Comparison of ENCODE assay signal across 29 cellular contexts in genomic region chr9:28363180-28363579, GRCh38.
"Had no signal": no experiment of that assay in that cellular context is flagged by ENCODE, and none has a peak within 500 bp of the region (broad histone marks: within the 10 kb centered on the region; RNA-seq: fewer than 3 reads in every experiment).

No MANE protein-coding gene starts in this region.

- DNase-seq: activated CD4-positive, alpha-beta memory T cell treated with anti-CD3 and anti-CD28 coated beads for 36 hours; activated CD4-positive, alpha-beta T cell treated with anti-CD3 and anti-CD28 coated beads for 36 hours; activated CD4-positive, alpha-beta T cell treated with anti-CD3 and anti-CD28 coated beads, Interleukin-2, amount 10 ng/mL, durations not matched to agents 24 days and 14 days; activated CD4-positive, CD25-positive, alpha-beta regulatory T cell; activated CD4-positive, CD25-positive, alpha-beta regulatory T cell treated with anti-CD3 and anti-CD28 coated beads, Interleukin-2, amount 50 U/mL, for 72 hours; activated CD8-positive, alpha-beta memory T cell treated with anti-CD3 and anti-CD28 coated beads, Interleukin-2, amount 10 ng/mL, durations not matched to agents 7 days and 5 days; activated CD8-positive, alpha-beta memory T cell treated with anti-CD3 and anti-CD28 coated beads, Interleukin-2, amount 50 U/mL, for 4 hours; activated CD8-positive, alpha-beta T cell treated with anti-CD3 and anti-CD28 coated beads, Interleukin-2, amount 10 ng/mL, durations not matched to agents 7 days and 5 days; activated effector memory CD4-positive, alpha-beta T cell treated with anti-CD3 and anti-CD28 coated beads, Interleukin-2, amount 50 U/mL, for 16 hours; activated naive CD4-positive, alpha-beta T cell treated with anti-CD3 and anti-CD28 coated beads for 36 hours; activated naive CD8-positive, alpha-beta T cell treated with anti-CD3 and anti-CD28 coated beads for 36 hours; activated naive CD8-positive, alpha-beta T cell treated with anti-CD3 and anti-CD28 coated beads, Interleukin-2, amount 50 U/mL, for 24 hours; activated T-cell treated with anti-CD3 and anti-CD28 coated beads, Interleukin-2, amount 50 U/mL, for 1 hour; activated T-cell treated with anti-CD3 and anti-CD28 coated beads, Interleukin-2, amount 50 U/mL, for 48 hours; adrenal gland; amygdala; central memory CD4-positive, alpha-beta T cell; cerebellar nuclear complex; colonic mucosa; effector CD8-positive, alpha-beta T cell; esophagus squamous epithelium; foreskin melanocyte; heart right ventricle; T-helper 2 cell had no signal

- H3K27me3 Mint-ChIP-seq: activated CD4-positive, alpha-beta memory T cell treated with anti-CD3 and anti-CD28 coated beads for 36 hours; activated CD4-positive, alpha-beta T cell treated with anti-CD3 and anti-CD28 coated beads for 36 hours; activated CD4-positive, alpha-beta T cell treated with anti-CD3 and anti-CD28 coated beads, Interleukin-2, amount 10 ng/mL, durations not matched to agents 24 days and 14 days; activated CD8-positive, alpha-beta memory T cell treated with anti-CD3 and anti-CD28 coated beads, Interleukin-2, amount 10 ng/mL, durations not matched to agents 7 days and 5 days; activated naive CD4-positive, alpha-beta T cell treated with anti-CD3 and anti-CD28 coated beads, Interleukin-2, amount 50 U/mL, for 24 hours; activated naive CD8-positive, alpha-beta T cell treated with anti-CD3 and anti-CD28 coated beads for 36 hours; activated naive CD8-positive, alpha-beta T cell treated with anti-CD3 and anti-CD28 coated beads, Interleukin-2, amount 50 U/mL, for 24 hours had no signal

- H3K9me3 Mint-ChIP-seq: activated CD4-positive, alpha-beta T cell treated with anti-CD3 and anti-CD28 coated beads, Interleukin-2, amount 10 ng/mL, durations not matched to agents 24 days and 14 days; activated naive CD4-positive, alpha-beta T cell treated with anti-CD3 and anti-CD28 coated beads, Interleukin-2, amount 50 U/mL, for 24 hours; activated naive CD8-positive, alpha-beta T cell treated with anti-CD3 and anti-CD28 coated beads for 36 hours; activated naive CD8-positive, alpha-beta T cell treated with anti-CD3 and anti-CD28 coated beads, Interleukin-2, amount 50 U/mL, for 24 hours; activated T-helper 1 cell treated with anti-CD3 and anti-CD28 coated beads, Interleukin-12 subunit alpha, Interleukin-12 subunit beta, Interleukin-2, Interleukin-4 antibody, amounts not matched to agents 30 ng/mL and 10 ng/mL and 1 ng/mL, durations not matched to agents 14 hours and 24 hours and 36 hours; brain had no signal

- H3K36me3 Mint-ChIP-seq: activated CD4-positive, alpha-beta memory T cell treated with anti-CD3 and anti-CD28 coated beads for 36 hours; activated CD8-positive, alpha-beta memory T cell treated with anti-CD3 and anti-CD28 coated beads, Interleukin-2, amount 10 ng/mL, durations not matched to agents 7 days and 5 days; activated naive CD4-positive, alpha-beta T cell treated with anti-CD3 and anti-CD28 coated beads, Interleukin-2, amount 50 U/mL, for 24 hours; activated naive CD8-positive, alpha-beta T cell treated with anti-CD3 and anti-CD28 coated beads for 36 hours; brain had no signal

- H3K4me3 Mint-ChIP-seq: activated CD4-positive, alpha-beta memory T cell treated with anti-CD3 and anti-CD28 coated beads for 36 hours; activated CD4-positive, alpha-beta T cell treated with anti-CD3 and anti-CD28 coated beads for 36 hours; activated CD4-positive, alpha-beta T cell treated with anti-CD3 and anti-CD28 coated beads, Interleukin-2, amount 10 ng/mL, durations not matched to agents 24 days and 14 days; activated CD8-positive, alpha-beta memory T cell treated with anti-CD3 and anti-CD28 coated beads, Interleukin-2, amount 10 ng/mL, durations not matched to agents 7 days and 5 days; activated CD8-positive, alpha-beta T cell treated with anti-CD3 and anti-CD28 coated beads, Interleukin-2, amount 10 ng/mL, durations not matched to agents 7 days and 5 days; activated naive CD4-positive, alpha-beta T cell treated with anti-CD3 and anti-CD28 coated beads for 36 hours; activated naive CD4-positive, alpha-beta T cell treated with anti-CD3 and anti-CD28 coated beads, Interleukin-2, amount 50 U/mL, for 24 hours; activated naive CD8-positive, alpha-beta T cell treated with anti-CD3 and anti-CD28 coated beads for 36 hours; activated naive CD8-positive, alpha-beta T cell treated with anti-CD3 and anti-CD28 coated beads, Interleukin-2, amount 50 U/mL, for 24 hours; activated T-helper 1 cell treated with anti-CD3 and anti-CD28 coated beads, Interleukin-12 subunit alpha, Interleukin-12 subunit beta, Interleukin-2, Interleukin-4 antibody, amounts not matched to agents 30 ng/mL and 10 ng/mL and 1 ng/mL, durations not matched to agents 14 hours and 24 hours and 36 hours; brain had no signal

- ATAC-seq: activated CD4-positive, alpha-beta T cell treated with anti-CD3 and anti-CD28 coated beads for 36 hours; activated CD8-positive, alpha-beta memory T cell treated with anti-CD3 and anti-CD28 coated beads, Interleukin-2, amount 10 ng/mL, durations not matched to agents 7 days and 5 days; activated CD8-positive, alpha-beta T cell treated with anti-CD3 and anti-CD28 coated beads, Interleukin-2, amount 10 ng/mL, durations not matched to agents 7 days and 5 days; activated naive CD8-positive, alpha-beta T cell treated with anti-CD3 and anti-CD28 coated beads, Interleukin-2, amount 50 U/mL, for 24 hours; gastroesophageal sphincter; heart right ventricle had no signal

- H3K4me1 Mint-ChIP-seq: activated CD4-positive, alpha-beta T cell treated with anti-CD3 and anti-CD28 coated beads for 36 hours; activated CD4-positive, alpha-beta T cell treated with anti-CD3 and anti-CD28 coated beads, Interleukin-2, amount 10 ng/mL, durations not matched to agents 24 days and 14 days; activated CD8-positive, alpha-beta memory T cell treated with anti-CD3 and anti-CD28 coated beads, Interleukin-2, amount 10 ng/mL, durations not matched to agents 7 days and 5 days; activated naive CD4-positive, alpha-beta T cell treated with anti-CD3 and anti-CD28 coated beads, Interleukin-2, amount 50 U/mL, for 24 hours; activated naive CD8-positive, alpha-beta T cell treated with anti-CD3 and anti-CD28 coated beads for 36 hours; activated naive CD8-positive, alpha-beta T cell treated with anti-CD3 and anti-CD28 coated beads, Interleukin-2, amount 50 U/mL, for 24 hours had no signal

- H3K27ac Mint-ChIP-seq: activated CD4-positive, alpha-beta memory T cell treated with anti-CD3 and anti-CD28 coated beads for 36 hours; activated CD4-positive, alpha-beta T cell treated with anti-CD3 and anti-CD28 coated beads for 36 hours; activated CD4-positive, alpha-beta T cell treated with anti-CD3 and anti-CD28 coated beads, Interleukin-2, amount 10 ng/mL, durations not matched to agents 24 days and 14 days; activated CD8-positive, alpha-beta memory T cell treated with anti-CD3 and anti-CD28 coated beads, Interleukin-2, amount 10 ng/mL, durations not matched to agents 7 days and 5 days; activated CD8-positive, alpha-beta T cell treated with anti-CD3 and anti-CD28 coated beads, Interleukin-2, amount 10 ng/mL, durations not matched to agents 7 days and 5 days; activated naive CD4-positive, alpha-beta T cell treated with anti-CD3 and anti-CD28 coated beads for 36 hours; activated naive CD4-positive, alpha-beta T cell treated with anti-CD3 and anti-CD28 coated beads, Interleukin-2, amount 50 U/mL, for 24 hours; activated naive CD8-positive, alpha-beta T cell treated with anti-CD3 and anti-CD28 coated beads for 36 hours; activated naive CD8-positive, alpha-beta T cell treated with anti-CD3 and anti-CD28 coated beads, Interleukin-2, amount 50 U/mL, for 24 hours; activated T-helper 1 cell treated with anti-CD3 and anti-CD28 coated beads, Interleukin-12 subunit alpha, Interleukin-12 subunit beta, Interleukin-2, Interleukin-4 antibody, amounts not matched to agents 30 ng/mL and 10 ng/mL and 1 ng/mL, durations not matched to agents 14 hours and 24 hours and 36 hours; activated T-helper 2 cell treated with anti-CD3 and anti-CD28 coated beads, Interferon-gamma antibody, Interleukin-2, Interleukin-4, amounts not matched to agents 10 μg/mL and 5 μg/mL and 100 μg/mL, durations not matched to agents 14 hours and 24 hours and 36 hours; brain had no signal
